8 cellular contexts compared by ENCODE assay signal in the genomic region with DNA sequence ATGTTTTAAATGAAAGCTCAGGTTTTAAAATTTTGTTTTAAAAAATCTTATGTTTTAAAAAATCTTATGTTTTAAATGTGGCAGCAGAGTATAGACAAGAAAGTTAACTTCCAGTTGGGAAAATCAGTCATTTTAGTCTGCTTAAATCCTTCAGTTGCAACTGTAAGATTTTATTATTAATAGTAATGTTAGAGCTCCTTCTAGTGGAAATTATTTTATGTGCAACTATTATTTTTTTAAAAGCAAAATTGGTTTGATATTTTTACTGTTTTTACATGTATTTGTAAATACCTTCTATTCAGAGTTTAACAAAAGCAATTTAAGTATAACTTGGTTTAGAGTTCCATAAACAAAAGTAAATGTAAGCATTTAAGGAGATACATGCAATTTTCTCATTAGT. TPM values are rescaled to one million over a fixed set of nuclear protein-coding genes. Genes with fewer than 3 reads are reported as not detected.
DNase-seq lines count a peak whose midpoint lies in the region; ATAC-seq, FAIRE-seq and TF ChIP-seq lines count a peak whose summit lies in the region.

No MANE protein-coding gene starts in this region.

- H3K4me1 Mint-ChIP-seq in astrocyte (ENCODE audit: low read depth, unreplicated experiment) = peaks cover 2% of the 10 kb centered on the region
- peaks cover 7% of the 10 kb centered on the region for H3K4me1 Mint-ChIP-seq in activated naive CD8-positive, alpha-beta T cell treated with anti-CD3 and anti-CD28 coated beads for 36 hours

- no peaks in the 10 kb centered on the region for H4K20me1 ChIP-seq in astrocyte (ENCODE audit: insufficient read depth, low read length)

- H3K4me2 ChIP-seq in astrocyte (ENCODE audit: low read length) = no peak overlapping the region

- H3K27me3 ChIP-seq in astrocyte (ENCODE audit: insufficient read depth, low read length) (no peaks in the 10 kb centered on the region), liver (ENCODE audit: control insufficient read depth in 4 of 4, insufficient read depth in 4 of 4, low read length in 3 of 4) (no peaks in the 10 kb centered on the region), MG63 (no peaks in the 10 kb centered on the region)

- no peaks in the 10 kb centered on the region for H3K27me3 Mint-ChIP-seq in astrocyte (ENCODE audit: low read depth, unreplicated experiment)
- no peaks in the 10 kb centered on the region for H3K27me3 Mint-ChIP-seq in activated naive CD8-positive, alpha-beta T cell treated with anti-CD3 and anti-CD28 coated beads for 36 hours

- H3K36me3 Mint-ChIP-seq in astrocyte (ENCODE audit: low read depth, unreplicated experiment) = no peaks in the 10 kb centered on the region
- H3K36me3 Mint-ChIP-seq in activated naive CD8-positive, alpha-beta T cell treated with anti-CD3 and anti-CD28 coated beads for 36 hours = peaks cover 17% of the 10 kb centered on the region

- ATAC-seq in HG03135 (IDR thresholded peaks at IDR 0.05; ENCODE audit: unreplicated experiment) = no peak

- peak; percentile 38 for TF ChIP-seq CTCF in AG09319 (IDR thresholded peaks at IDR 0.05; ENCODE audit: low read depth, low read length)
- TF ChIP-seq CTCF in HFF-Myc (IDR thresholded peaks at IDR 0.05; ENCODE audit: low read depth, low read length, missing control alignments) = peak; percentile 9
- TF ChIP-seq CTCF in astrocyte (IDR thresholded peaks at IDR 0.05; ENCODE audit: insufficient read depth, low read depth, low read length) = peak; percentile 50
- TF ChIP-seq CTCF in liver (IDR thresholded peaks at IDR 0.05; ENCODE audit: low read depth, low read length, missing input control) = peak; percentile 46

- H3K4me3 ChIP-seq in HFF-Myc (replicated peaks; ENCODE audit: low read depth, low read length) (no peak overlapping the region), astrocyte (ENCODE audit: insufficient read depth, low read depth, low read length) (no peak overlapping the region), liver (ENCODE audit: low read depth in 1 of 3, low read length in 3 of 3) (no peak overlapping the region), MG63 (no peak overlapping the region)

- H3K27ac ChIP-seq in astrocyte (ENCODE audit: low read depth, low read length) (no peak overlapping the region), liver (ENCODE audit: low read depth in 1 of 2, low read length in 2 of 2) (no peak overlapping the region)

- H2AFZ ChIP-seq in astrocyte (ENCODE audit: low read depth, low read length) = no peak overlapping the region

- peak; percentile 68 to 69 for TF ChIP-seq RAD21 in liver (IDR thresholded peaks at IDR 0.05)

- H3K27ac Mint-ChIP-seq in astrocyte (ENCODE audit: unreplicated experiment) = no peak overlapping the region
- no peak overlapping the region for H3K27ac Mint-ChIP-seq in activated naive CD8-positive, alpha-beta T cell treated with anti-CD3 and anti-CD28 coated beads for 36 hours

- DNase-seq in AG09319 (ENCODE audit: extremely low read depth, low read depth) = no peak
- no peak for DNase-seq in HFF-Myc (ENCODE audit: extremely low read depth, low read depth)
- DNase-seq in astrocyte (ENCODE audit: low read depth) = no peak
- DNase-seq in MG63 = no peak
- no peak for DNase-seq in nucleus accumbens (lab: John Stamatoyannopoulos, UW)
- DNase-seq in activated naive CD8-positive, alpha-beta T cell treated with anti-CD3 and anti-CD28 coated beads for 36 hours = no peak

- H3K4me1 ChIP-seq in astrocyte (ENCODE audit: insufficient read depth, low read length) (no peaks in the 10 kb centered on the region), liver (ENCODE audit: control insufficient read depth in 4 of 4, insufficient read depth in 4 of 4, low read length in 3 of 4) (no peaks in the 10 kb centered on the region)

- FAIRE-seq in astrocyte (lab: Jason Lieb, UNC) = no peak

- H3K4me3 Mint-ChIP-seq in astrocyte (ENCODE audit: unreplicated experiment) = no peak overlapping the region
- H3K4me3 Mint-ChIP-seq in activated naive CD8-positive, alpha-beta T cell treated with anti-CD3 and anti-CD28 coated beads for 36 hours = no peak overlapping the region

- peaks cover 14% of the 10 kb centered on the region for H3K79me2 ChIP-seq in astrocyte (ENCODE audit: insufficient read depth, low read length)

- no peaks in the 10 kb centered on the region for H3K9me3 Mint-ChIP-seq in astrocyte (ENCODE audit: unreplicated experiment)
- H3K9me3 Mint-ChIP-seq in activated naive CD8-positive, alpha-beta T cell treated with anti-CD3 and anti-CD28 coated beads for 36 hours = no peaks in the 10 kb centered on the region

- H3K9ac ChIP-seq in astrocyte (ENCODE audit: low read length) (no peak overlapping the region), liver (ENCODE audit: low read depth in 1 of 2, low read length in 2 of 2) (no peak overlapping the region)

- H3K9me3 ChIP-seq in astrocyte (ENCODE audit: insufficient read depth, low read depth, low read length) (no peaks in the 10 kb centered on the region), liver (ENCODE audit: control insufficient read depth in 4 of 4, low read length in 3 of 4) (no peaks in the 10 kb centered on the region), MG63 (no peaks in the 10 kb centered on the region)

- peaks cover 16% of the 10 kb centered on the region for H3K36me3 ChIP-seq in astrocyte (ENCODE audit: insufficient read depth, low read length)
- peaks cover 2 to 20% (median 6%) of the 10 kb centered on the region in 4 donors for H3K36me3 ChIP-seq in liver (ENCODE audit: control insufficient read depth in 4 of 4, insufficient read depth in 3 of 4, low read depth in 1 of 4, low read length in 3 of 4)
- peaks cover 58% of the 10 kb centered on the region for H3K36me3 ChIP-seq in MG63

TF ChIP-seq in liver, 16 proteins besides CTCF, POLR2A, EP300 and RAD21:
- TF ChIP-seq, protein P1, sequence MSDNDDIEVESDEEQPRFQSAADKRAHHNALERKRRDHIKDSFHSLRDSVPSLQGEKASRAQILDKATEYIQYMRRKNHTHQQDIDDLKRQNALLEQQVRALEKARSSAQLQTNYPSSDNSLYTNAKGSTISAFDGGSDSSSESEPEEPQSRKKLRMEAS (IDR thresholded peaks at IDR 0.05) = no peak
- TF ChIP-seq, protein P2, sequence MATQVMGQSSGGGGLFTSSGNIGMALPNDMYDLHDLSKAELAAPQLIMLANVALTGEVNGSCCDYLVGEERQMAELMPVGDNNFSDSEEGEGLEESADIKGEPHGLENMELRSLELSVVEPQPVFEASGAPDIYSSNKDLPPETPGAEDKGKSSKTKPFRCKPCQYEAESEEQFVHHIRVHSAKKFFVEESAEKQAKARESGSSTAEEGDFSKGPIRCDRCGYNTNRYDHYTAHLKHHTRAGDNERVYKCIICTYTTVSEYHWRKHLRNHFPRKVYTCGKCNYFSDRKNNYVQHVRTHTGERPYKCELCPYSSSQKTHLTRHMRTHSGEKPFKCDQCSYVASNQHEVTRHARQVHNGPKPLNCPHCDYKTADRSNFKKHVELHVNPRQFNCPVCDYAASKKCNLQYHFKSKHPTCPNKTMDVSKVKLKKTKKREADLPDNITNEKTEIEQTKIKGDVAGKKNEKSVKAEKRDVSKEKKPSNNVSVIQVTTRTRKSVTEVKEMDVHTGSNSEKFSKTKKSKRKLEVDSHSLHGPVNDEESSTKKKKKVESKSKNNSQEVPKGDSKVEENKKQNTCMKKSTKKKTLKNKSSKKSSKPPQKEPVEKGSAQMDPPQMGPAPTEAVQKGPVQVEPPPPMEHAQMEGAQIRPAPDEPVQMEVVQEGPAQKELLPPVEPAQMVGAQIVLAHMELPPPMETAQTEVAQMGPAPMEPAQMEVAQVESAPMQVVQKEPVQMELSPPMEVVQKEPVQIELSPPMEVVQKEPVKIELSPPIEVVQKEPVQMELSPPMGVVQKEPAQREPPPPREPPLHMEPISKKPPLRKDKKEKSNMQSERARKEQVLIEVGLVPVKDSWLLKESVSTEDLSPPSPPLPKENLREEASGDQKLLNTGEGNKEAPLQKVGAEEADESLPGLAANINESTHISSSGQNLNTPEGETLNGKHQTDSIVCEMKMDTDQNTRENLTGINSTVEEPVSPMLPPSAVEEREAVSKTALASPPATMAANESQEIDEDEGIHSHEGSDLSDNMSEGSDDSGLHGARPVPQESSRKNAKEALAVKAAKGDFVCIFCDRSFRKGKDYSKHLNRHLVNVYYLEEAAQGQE (IDR thresholded peaks at IDR 0.05) = no peak
- TF ChIP-seq TAF1 (conservative IDR thresholded peaks at IDR 0.05) (no peak), ATF3 (IDR thresholded peaks at IDR 0.05) (no peak), YY1 (IDR thresholded peaks at IDR 0.05) (no peak)
- TF ChIP-seq, protein P3, sequence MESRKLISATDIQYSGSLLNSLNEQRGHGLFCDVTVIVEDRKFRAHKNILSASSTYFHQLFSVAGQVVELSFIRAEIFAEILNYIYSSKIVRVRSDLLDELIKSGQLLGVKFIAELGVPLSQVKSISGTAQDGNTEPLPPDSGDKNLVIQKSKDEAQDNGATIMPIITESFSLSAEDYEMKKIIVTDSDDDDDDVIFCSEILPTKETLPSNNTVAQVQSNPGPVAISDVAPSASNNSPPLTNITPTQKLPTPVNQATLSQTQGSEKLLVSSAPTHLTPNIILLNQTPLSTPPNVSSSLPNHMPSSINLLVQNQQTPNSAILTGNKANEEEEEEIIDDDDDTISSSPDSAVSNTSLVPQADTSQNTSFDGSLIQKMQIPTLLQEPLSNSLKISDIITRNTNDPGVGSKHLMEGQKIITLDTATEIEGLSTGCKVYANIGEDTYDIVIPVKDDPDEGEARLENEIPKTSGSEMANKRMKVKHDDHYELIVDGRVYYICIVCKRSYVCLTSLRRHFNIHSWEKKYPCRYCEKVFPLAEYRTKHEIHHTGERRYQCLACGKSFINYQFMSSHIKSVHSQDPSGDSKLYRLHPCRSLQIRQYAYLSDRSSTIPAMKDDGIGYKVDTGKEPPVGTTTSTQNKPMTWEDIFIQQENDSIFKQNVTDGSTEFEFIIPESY (IDR thresholded peaks at IDR 0.05) = no peak

RNA-seq across cellular contexts. Expression of gene NUDT6, which starts 8.5 kb away (rescaled TPM):
- total RNA-seq in astrocyte (4.0 TPM in 2 replicates), liver (10 to 100 TPM in 1 of 2 donors, 1 to 10 TPM in 1; 8.8 to 10.9 TPM)
- 10 to 100 TPM; 11.1 to 13.8 TPM for polyA plus RNA-seq in liver
- 17.9 and 34.5 TPM in 2 replicates for total RNA-seq in MG63 (2014; rRNA removed; shearing (Covaris generic); ENCODE audit: low replicate concordance)
- total RNA-seq in activated naive CD8-positive, alpha-beta T cell treated with anti-CD3 and anti-CD28 coated beads for 36 hours = 1 to 10 TPM; 5.8 to 6.8 TPM
